25 cellular contexts compared by ENCODE assay signal in genomic region chr11:96620464-96621044, GRCh38.
"Had no signal": no experiment of that assay in that cellular context is flagged by ENCODE, and none has a peak within 500 bp of the region (broad histone marks: within the 10 kb centered on the region; RNA-seq: fewer than 3 reads in every experiment).

No MANE protein-coding gene starts in this region.

- H3K27ac ChIP-seq: ascending aorta, brain microvascular endothelial cell, foreskin keratinocyte, stomach, suprapubic skin, tibial nerve, VCaP had no signal

- H3K36me3 ChIP-seq: ascending aorta, brain microvascular endothelial cell, stomach, suprapubic skin, tibial nerve had no signal

- H3K9me3 Mint-ChIP-seq: activated CD4-positive, alpha-beta T cell treated with anti-CD3 and anti-CD28 coated beads, Interleukin-2, amount 10 ng/mL, durations not matched to agents 7 days and 5 days; activated naive CD4-positive, alpha-beta T cell treated with anti-CD3 and anti-CD28 coated beads, Interleukin-2, amount 50 U/mL, for 24 hours had no signal

- DNase-seq: activated CD4-positive, alpha-beta T cell treated with anti-CD3 and anti-CD28 coated beads, Interleukin-2, amount 10 ng/mL, durations not matched to agents 7 days and 5 days; activated CD8-positive, alpha-beta T cell treated with anti-CD3 and anti-CD28 coated beads, Interleukin-2, amount 10 ng/mL, durations not matched to agents 7 days and 5 days; activated gamma-delta T cell; brain microvascular endothelial cell; cerebellar nuclear complex; cortex of kidney; naive thymus-derived CD4-positive, alpha-beta T cell; occipital lobe; stimulated activated CD4-positive, alpha-beta T cell treated with anti-CD3 and anti-CD28 coated beads, Interleukin-15, amount 100 ng/mL, for 24 hours; stomach had no signal

- H3K4me1 Mint-ChIP-seq: activated CD4-positive, alpha-beta T cell treated with anti-CD3 and anti-CD28 coated beads, Interleukin-2, amount 10 ng/mL, durations not matched to agents 7 days and 5 days; activated naive CD4-positive, alpha-beta T cell treated with anti-CD3 and anti-CD28 coated beads, Interleukin-2, amount 50 U/mL, for 24 hours; naive thymus-derived CD4-positive, alpha-beta T cell; stimulated activated memory B cell treated with anti-CD40 and anti-IgM and Interleukin-4, amounts not matched to agents 10 μg/mL and 1 μg/mL and 100 μg/mL, for 72 hours had no signal

- H3K4me3 ChIP-seq: ascending aorta, lung, smooth muscle cell, stomach, suprapubic skin, tibial nerve had no signal

- H3K4me3 Mint-ChIP-seq: activated CD4-positive, alpha-beta T cell treated with anti-CD3 and anti-CD28 coated beads, Interleukin-2, amount 10 ng/mL, durations not matched to agents 7 days and 5 days; activated CD8-positive, alpha-beta T cell treated with anti-CD3 and anti-CD28 coated beads, Interleukin-2, amount 10 ng/mL, durations not matched to agents 7 days and 5 days; activated naive CD4-positive, alpha-beta T cell treated with anti-CD3 and anti-CD28 coated beads, Interleukin-2, amount 50 U/mL, for 24 hours; activated T-helper 1 cell treated with anti-CD3 and anti-CD28 coated beads, Interleukin-12 subunit alpha, Interleukin-12 subunit beta, Interleukin-2, Interleukin-4 antibody, amounts not matched to agents 30 ng/mL and 10 ng/mL and 1 ng/mL, durations not matched to agents 14 hours and 24 hours and 36 hours; naive thymus-derived CD4-positive, alpha-beta T cell; neural crest cell; stimulated activated memory B cell treated with anti-CD40 and anti-IgM and Interleukin-4, amounts not matched to agents 10 μg/mL and 1 μg/mL and 100 μg/mL, for 72 hours; T-helper 2 cell treated with Interferon-gamma antibody and Interleukin-4, amounts not matched to agents 5 μg/mL and 100 μg/mL, for 36 hours had no signal

- ATAC-seq: activated CD4-positive, CD25-positive, alpha-beta regulatory T cell treated with anti-CD3 and anti-CD28 coated beads, Interleukin-2, amount 50 U/mL, for 24 hours; activated CD8-positive, alpha-beta T cell treated with anti-CD3 and anti-CD28 coated beads, Interleukin-2, amount 10 ng/mL, durations not matched to agents 7 days and 5 days; foreskin keratinocyte; left lobe of liver; naive thymus-derived CD4-positive, alpha-beta T cell; sciatic nerve; stimulated activated memory B cell treated with anti-CD40 and anti-IgM and Interleukin-4, amounts not matched to agents 10 μg/mL and 1 μg/mL and 100 μg/mL, for 72 hours had no signal

- H3K27me3 ChIP-seq: ascending aorta, brain microvascular endothelial cell, stomach, suprapubic skin, tibial nerve had no signal

- H3K36me3 Mint-ChIP-seq: activated naive CD4-positive, alpha-beta T cell treated with anti-CD3 and anti-CD28 coated beads, Interleukin-2, amount 50 U/mL, for 24 hours; naive thymus-derived CD4-positive, alpha-beta T cell; stimulated activated memory B cell treated with anti-CD40 and anti-IgM and Interleukin-4, amounts not matched to agents 10 μg/mL and 1 μg/mL and 100 μg/mL, for 72 hours had no signal

- H3K4me2 ChIP-seq: smooth muscle cell had no signal

- H3K9me3 ChIP-seq: ascending aorta, suprapubic skin, tibial nerve had no signal

- H3K27ac Mint-ChIP-seq: activated CD4-positive, alpha-beta T cell treated with anti-CD3 and anti-CD28 coated beads, Interleukin-2, amount 10 ng/mL, durations not matched to agents 7 days and 5 days; activated CD8-positive, alpha-beta T cell treated with anti-CD3 and anti-CD28 coated beads, Interleukin-2, amount 10 ng/mL, durations not matched to agents 7 days and 5 days; activated naive CD4-positive, alpha-beta T cell treated with anti-CD3 and anti-CD28 coated beads, Interleukin-2, amount 50 U/mL, for 24 hours; activated T-helper 1 cell treated with anti-CD3 and anti-CD28 coated beads, Interleukin-12 subunit alpha, Interleukin-12 subunit beta, Interleukin-2, Interleukin-4 antibody, amounts not matched to agents 30 ng/mL and 10 ng/mL and 1 ng/mL, durations not matched to agents 14 hours and 24 hours and 36 hours; naive thymus-derived CD4-positive, alpha-beta T cell; stimulated activated memory B cell treated with anti-CD40 and anti-IgM and Interleukin-4, amounts not matched to agents 10 μg/mL and 1 μg/mL and 100 μg/mL, for 72 hours; T-helper 2 cell treated with Interferon-gamma antibody and Interleukin-4, amounts not matched to agents 5 μg/mL and 100 μg/mL, for 36 hours had no signal

- H3K4me1 ChIP-seq: ascending aorta, foreskin keratinocyte, stomach, suprapubic skin, tibial nerve had no signal

- H3K27me3 Mint-ChIP-seq: activated CD4-positive, alpha-beta T cell treated with anti-CD3 and anti-CD28 coated beads, Interleukin-2, amount 10 ng/mL, durations not matched to agents 7 days and 5 days; stimulated activated memory B cell treated with anti-CD40 and anti-IgM and Interleukin-4, amounts not matched to agents 10 μg/mL and 1 μg/mL and 100 μg/mL, for 72 hours had no signal
